Comparison of ENCODE assay signal across 8 cellular contexts in the genomic region with DNA sequence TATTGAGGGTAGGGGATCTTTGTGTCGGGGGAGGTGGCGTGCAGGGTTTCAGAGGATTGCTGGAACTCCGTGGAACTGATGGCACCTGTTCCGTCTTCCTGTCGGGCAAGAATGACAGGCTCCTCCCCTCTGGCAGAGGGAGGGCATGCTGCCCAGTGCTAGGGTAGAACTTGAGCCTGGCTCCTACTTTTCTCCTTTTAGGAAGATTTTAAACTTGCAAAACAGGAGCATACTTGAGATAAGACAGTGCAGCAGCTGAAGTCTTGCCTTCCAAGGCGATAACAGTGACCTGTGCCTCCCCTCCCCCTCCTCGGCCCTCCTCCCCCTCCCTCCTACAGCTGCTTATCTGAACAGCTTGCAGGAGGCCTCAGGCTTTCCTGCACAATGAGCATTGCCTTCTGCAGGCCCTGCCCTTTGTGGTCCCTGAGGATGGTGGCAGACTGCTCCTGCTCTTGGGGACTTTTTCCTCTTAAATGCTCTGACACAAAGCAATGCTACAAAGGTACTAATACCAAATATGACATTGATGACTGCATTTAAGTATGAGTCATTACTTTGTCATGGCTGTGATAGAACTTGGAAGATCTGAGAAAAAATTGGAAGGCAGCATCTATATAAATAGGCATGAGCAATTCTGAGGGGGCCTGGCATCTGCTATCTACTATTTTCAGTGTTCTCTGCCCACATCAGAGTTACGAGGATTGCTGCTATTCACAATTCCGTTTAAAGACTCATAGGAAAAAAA. TPM values are rescaled to one million over a fixed set of nuclear protein-coding genes. Genes with fewer than 3 reads are reported as not detected.
DNase-seq lines count a peak whose midpoint lies in the region; ATAC-seq and TF ChIP-seq lines count a peak whose summit lies in the region.

No MANE protein-coding gene starts in this region.

- DNase-seq in A673 (ENCODE audit: low spot score) (peak; percentile 22), HCEC 1CT (peak; percentile 6), T-helper 22 cell (ENCODE audit: low read depth) (peak; percentile 25), coronary artery (ENCODE audit: low spot score) (peak; percentile 81), left lobe of liver (ENCODE audit: low spot score) (peak; percentile 68)
- DNase-seq in stimulated activated CD4-positive, alpha-beta T cell treated with anti-CD3 and anti-CD28 coated beads, Interleukin-4, amount 100 ng/mL, for 1 hour, result peak; percentile 41

- no TSS peak for BruUV-seq in A673 (replicated peaks; lab: Mats Ljungman, UMichigan)

- TF ChIP-seq CTCF in A673 (conservative IDR thresholded peaks at IDR 0.05; ENCODE audit: low read depth, low read length), result no peak
- no peak for TF ChIP-seq CTCF in coronary artery (IDR thresholded peaks at IDR 0.05)

- H3K4me1 ChIP-seq in A673 (ENCODE audit: insufficient read depth, low read length, poor library complexity, severe bottlenecking), result peaks cover 32% of the 10 kb centered on the region

- POLR2A ChIA-PET in A673 (lab: Charles Lee; ENCODE audit: low non-redundant PET), result interaction anchor here (0.6 kb wide), 1 partner anchor 989 kb away, joined by 5 read pairs; no protein-coding TSS in a partner anchor

- H3K4me3 ChIP-seq in A673 (ENCODE audit: low read depth, low read length, poor library complexity, severe bottlenecking) (peak overlapping the region; percentile 45), coronary artery (peak overlapping the region; percentile 95)

- H3K9me3 ChIP-seq in A673 (ENCODE audit: low read depth, low read length, poor library complexity, severe bottlenecking), result no peaks in the 10 kb centered on the region

- intact Hi-C loops in A673 (cut with micrococcal nuclease; ENCODE audit: unreplicated experiment), result loop anchor here (10.0 kb wide), 2 partner anchors 178 to 318 kb away; no protein-coding TSS in a partner anchor

- H3K36me3 ChIP-seq in A673 (ENCODE audit: insufficient read depth, low read length, poor library complexity, severe bottlenecking), result no peaks in the 10 kb centered on the region

- H3K27ac ChIP-seq in A673 (ENCODE audit: low read depth, low read length, poor library complexity, severe bottlenecking) (no peak overlapping the region), coronary artery (peak overlapping the region; percentile 97 to 99)

- ATAC-seq in left lobe of liver (peak; percentile 42), GM18511 (IDR thresholded peaks at IDR 0.05; ENCODE audit: unreplicated experiment) (no peak), GM21619 (IDR thresholded peaks at IDR 0.05; ENCODE audit: unreplicated experiment) (no peak)

- peaks cover 28% of the 10 kb centered on the region for H3K27me3 ChIP-seq in A673 (replicated peaks; ENCODE audit: insufficient read depth, low read depth, low read length, poor library complexity)

- CTCF ChIA-PET in A673 (lab: Charles Lee), result interaction anchor here (0.6 kb wide), 1 partner anchor 495 kb away, joined by 6 read pairs; no protein-coding TSS in a partner anchor

RNA-seq across cellular contexts. Expression of a gene that starts 1.9 kb away (rescaled TPM):
- 0.39 and 0.98 TPM in 2 replicates for total RNA-seq in A673 (2021)
- 17.5 TPM for total RNA-seq in left lobe of liver

Comparison
In these comparisons a context has a peak if more than half of its experiments do, and no peak if none do; other contexts are left out.
1. DNase-seq: peak in every context shown above with its lines; median percentile 81 in coronary artery; 68 in left lobe of liver; 41 in stimulated activated CD4-positive, alpha-beta T cell treated with anti-CD3 and anti-CD28 coated beads, Interleukin-4, amount 100 ng/mL, for 1 hour; 25 in T-helper 22 cell; 22 in A673; 6 in HCEC 1CT.